In the genomic region with DNA sequence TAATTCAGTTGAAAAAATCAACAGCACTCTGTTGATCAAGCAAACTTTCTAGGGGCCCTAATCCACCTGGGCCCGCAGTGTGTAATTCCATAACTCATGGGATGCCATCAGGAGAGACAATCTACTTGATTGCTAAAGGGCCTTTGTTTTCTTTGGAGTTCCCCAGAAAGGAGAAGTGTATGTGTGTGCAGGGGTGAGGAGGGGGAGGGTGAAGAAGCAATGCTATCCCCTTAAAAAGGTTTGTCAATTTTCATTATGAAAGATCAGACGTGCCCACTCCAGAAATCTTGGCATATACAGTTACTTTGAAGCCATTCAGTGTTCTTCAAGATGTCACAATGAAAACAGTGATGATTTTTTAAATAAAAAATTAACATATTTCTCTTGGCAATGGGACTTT, we compare ENCODE assay signal across 1 cellular context.
TF ChIP-seq lines count a peak whose summit lies in the region.

No MANE protein-coding gene starts in this region.

TF ChIP-seq in WTC11, 78 proteins besides CTCF, POLR2A, EP300 and RAD21 (continued from another document):
- TF ChIP-seq, protein P1, sequence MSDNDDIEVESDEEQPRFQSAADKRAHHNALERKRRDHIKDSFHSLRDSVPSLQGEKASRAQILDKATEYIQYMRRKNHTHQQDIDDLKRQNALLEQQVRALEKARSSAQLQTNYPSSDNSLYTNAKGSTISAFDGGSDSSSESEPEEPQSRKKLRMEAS (CRISPR knock-in tag; IDR thresholded peaks at IDR 0.05): no peak
- TF ChIP-seq FOXP1 (CRISPR knock-in tag; IDR thresholded peaks at IDR 0.05; ENCODE audit: borderline replicate concordance) (no peak), SP1 (CRISPR knock-in tag; conservative IDR thresholded peaks at IDR 0.05) (no peak)
- TF ChIP-seq, protein P2, sequence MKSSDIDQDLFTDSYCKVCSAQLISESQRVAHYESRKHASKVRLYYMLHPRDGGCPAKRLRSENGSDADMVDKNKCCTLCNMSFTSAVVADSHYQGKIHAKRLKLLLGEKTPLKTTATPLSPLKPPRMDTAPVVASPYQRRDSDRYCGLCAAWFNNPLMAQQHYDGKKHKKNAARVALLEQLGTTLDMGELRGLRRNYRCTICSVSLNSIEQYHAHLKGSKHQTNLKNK (CRISPR knock-in tag; IDR thresholded peaks at IDR 0.05): no peak
TF ChIP-seq in WTC11: peak in this region for 0.
